In the genomic region with DNA sequence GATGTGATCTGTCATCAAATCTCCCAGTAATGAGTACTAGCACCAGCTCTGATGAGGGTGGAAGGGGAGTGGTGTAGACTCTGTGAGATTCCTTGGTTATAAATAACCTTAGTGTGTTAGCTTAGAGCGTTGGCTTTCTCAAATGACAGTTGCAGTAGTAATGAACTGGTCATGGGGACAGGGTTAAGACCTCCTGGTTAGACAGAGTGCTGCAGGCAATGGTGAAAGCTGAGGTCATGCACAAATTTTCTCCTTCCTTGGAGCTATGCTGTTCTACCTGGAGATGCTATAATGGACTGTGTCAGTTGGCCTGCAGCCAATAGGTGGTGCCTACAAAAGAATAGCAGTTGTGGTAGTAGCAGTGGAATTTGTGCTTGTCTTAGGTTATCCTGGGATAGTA, we compare ENCODE assay signal across 28 cellular contexts.
"Had no signal": no experiment of that assay in that cellular context is flagged by ENCODE, and none has a peak within 500 bp of the region (broad histone marks: within the 10 kb centered on the region; RNA-seq: fewer than 3 reads in every experiment).

No MANE protein-coding gene starts in this region.

- H3K36me3 ChIP-seq: esophagus squamous epithelium, gastrocnemius medialis, heart left ventricle, left lung, neural progenitor cell, prostate gland, sigmoid colon, stomach, thyroid gland, vagina had no signal

- DNase-seq: cortex of kidney; effector memory CD8-positive, alpha-beta T cell; erythroblast; esophagus squamous epithelium; gastrocnemius medialis; heart left ventricle; kidney; left cardiac atrium; left lung; mesenchymal stem cell; mucosa of descending colon; naive B cell; sigmoid colon; stimulated activated CD4-positive, alpha-beta T cell treated with anti-CD3 and anti-CD28 coated beads, Interleukin-15, amount 100 ng/mL, for 24 hours; stimulated activated CD4-positive, alpha-beta T cell treated with anti-CD3 and anti-CD28 coated beads, Interleukin-2, amount 100 ng/mL, for 48 hours; stimulated activated naive CD4-positive, alpha-beta T cell treated with Interleukin-2 at 50 U/mL for 16 hours; stomach; thyroid gland; trophoblast cell had no signal

- H3K9me3 Mint-ChIP-seq: neural progenitor cell had no signal

- FAIRE-seq: endometrium, kidney had no signal

- H3K4me1 Mint-ChIP-seq: mesothelial cell of epicardium, naive B cell had no signal

- H3K4me3 Mint-ChIP-seq: effector memory CD8-positive, alpha-beta T cell; mesothelial cell of epicardium; naive B cell; natural killer cell treated with Interleukin-12 subunit alpha and Interleukin-12 subunit beta and Interleukin-15 and Interleukin-18, amount 100 ng/mL, for 72 hours; neural progenitor cell had no signal

- H3K4me1 ChIP-seq: esophagus squamous epithelium, gastrocnemius medialis, heart left ventricle, left lung, prostate gland, sigmoid colon, stomach, thyroid gland, vagina had no signal

- H3K9me3 ChIP-seq: esophagus squamous epithelium, gastrocnemius medialis, prostate gland, sigmoid colon, thyroid gland, vagina had no signal

- H3K27me3 ChIP-seq: esophagus squamous epithelium, gastrocnemius medialis, heart left ventricle, hepatocyte, left lung, neural progenitor cell, sigmoid colon, stomach, thyroid gland, vagina had no signal

- H3K27ac Mint-ChIP-seq: effector memory CD8-positive, alpha-beta T cell; mesothelial cell of epicardium; naive B cell; natural killer cell treated with Interleukin-12 subunit alpha and Interleukin-12 subunit beta and Interleukin-15 and Interleukin-18, amount 100 ng/mL, for 72 hours; neural progenitor cell had no signal

- H3K36me3 Mint-ChIP-seq: mesothelial cell of epicardium; naive B cell; natural killer cell treated with Interleukin-12 subunit alpha and Interleukin-12 subunit beta and Interleukin-15 and Interleukin-18, amount 100 ng/mL, for 72 hours; neural progenitor cell had no signal

- H3K4me3 ChIP-seq: esophagus squamous epithelium, gastrocnemius medialis, heart left ventricle, hepatocyte, left lung, mucosa of descending colon, neural progenitor cell, prostate gland, sigmoid colon, skin epidermis, stomach, thyroid gland, vagina had no signal

- H3K27ac ChIP-seq: esophagus squamous epithelium, gastrocnemius medialis, heart left ventricle, hepatocyte, left lung, prostate gland, sigmoid colon, skin epidermis, stomach, thyroid gland, vagina had no signal

- ATAC-seq: effector memory CD8-positive, alpha-beta T cell; gastrocnemius medialis; heart left ventricle; left cardiac atrium; left lung; mucosa of descending colon; natural killer cell treated with Interleukin-12 subunit alpha and Interleukin-12 subunit beta and Interleukin-15 and Interleukin-18, amount 100 ng/mL, for 72 hours; right cardiac atrium had no signal
